ENCODE assay signal across 20 cellular contexts in genomic region chr9:125377584-125378250, GRCh38.
DNase-seq lines count a peak whose midpoint lies in the region; ATAC-seq, FAIRE-seq and TF ChIP-seq lines count a peak whose summit lies in the region.
"Had no signal": no experiment of that assay in that cellular context is flagged by ENCODE, and none has a peak within 500 bp of the region (broad histone marks: within the 10 kb centered on the region; RNA-seq: fewer than 3 reads in every experiment).

No MANE protein-coding gene starts in this region.

- H3K9ac ChIP-seq in HCT116 (ENCODE audit: low read length), result no peak overlapping the region
- H3K9ac ChIP-seq: BLaER1 had no signal

- no peak overlapping the region for H3K4me2 ChIP-seq in HCT116 (ENCODE audit: low read length)
- H3K4me2 ChIP-seq: BLaER1, GM23338 had no signal

- H3K36me3 ChIP-seq in HCT116 (ENCODE audit: control insufficient read depth in 1 of 2, insufficient read depth in 2 of 2, low read length in 2 of 2), result no peaks in the 10 kb centered on the region
- no peaks in the 10 kb centered on the region for H3K36me3 ChIP-seq in bronchial epithelial cell (ENCODE audit: control insufficient read depth, insufficient read depth, low read length)
- H3K36me3 ChIP-seq: BLaER1 had no signal

- TF ChIP-seq RAD21 in HCT116 (IDR thresholded peaks at IDR 0.05; ENCODE audit: low read depth), result no peak

- no peak overlapping the region for H3K27ac ChIP-seq in HCT116 (ENCODE audit: low read depth, low read length)
- H3K27ac ChIP-seq: BLaER1, HL-60 had no signal

- no peak for TF ChIP-seq POLR2A in HCT116 (IDR thresholded peaks at IDR 0.05; ENCODE audit: borderline replicate concordance, extremely low read depth, insufficient read depth, insufficient read length)

- POLR2A ChIA-PET in HCT116 (lab: Charles Lee), result no interaction called here

- H3K27me3 ChIP-seq in HCT116 (ENCODE audit: insufficient read depth, low read length), result no peaks in the 10 kb centered on the region
- no peaks in the 10 kb centered on the region for H3K27me3 ChIP-seq in bronchial epithelial cell (ENCODE audit: control insufficient read depth, insufficient read depth, low read length)
- H3K27me3 ChIP-seq: BLaER1 had no signal

- H3K9me3 ChIP-seq in HCT116 (ENCODE audit: control insufficient read depth in 1 of 2, insufficient read depth in 1 of 2, low read depth in 1 of 2, low read length in 2 of 2), result no peaks in the 10 kb centered on the region
- H3K9me3 ChIP-seq: BLaER1 had no signal

- no peaks in the 10 kb centered on the region for H4K20me1 ChIP-seq in HCT116 (ENCODE audit: insufficient read depth)
- H4K20me1 ChIP-seq: BLaER1 had no signal

- no peak overlapping the region for H3K4me3 ChIP-seq in HCT116 (replicated peaks in 1 of 2; ENCODE audit: low read depth in 1 of 2, low read length in 2 of 2)
- no peak overlapping the region for H3K4me3 ChIP-seq in bronchial epithelial cell (ENCODE audit: low read depth, low read length)
- H3K4me3 ChIP-seq: BLaER1, GM23338 had no signal

- H2AFZ ChIP-seq in HCT116 (ENCODE audit: low read depth, low read length, poor library complexity, severe bottlenecking), result no peak overlapping the region
- H2AFZ ChIP-seq: GM23338 had no signal

- intact Hi-C loops in HCT116 (cut with micrococcal nuclease), result no loop called here
- intact Hi-C loops in posterior vena cava (cut with DNase I), result loop anchor here (10.0 kb wide), 2 partner anchors 523 to 603 kb away; partner anchors contain the start of genes NR6A1 (in 1 of the 2), OLFML2A (in 1 of the 2) and WDR38 (in 1 of the 2)

- TF ChIP-seq CTCF in HCT116 (IDR thresholded peaks at IDR 0.05 in 2 of 3, conservative IDR thresholded peaks at IDR 0.05 in 1 of 3; ENCODE audit: borderline replicate concordance in 1 of 3, insufficient read depth in 1 of 3, low read depth in 2 of 3, low read length in 2 of 3) (no peak), bronchial epithelial cell (IDR thresholded peaks at IDR 0.05; ENCODE audit: insufficient read depth, low read length, severe bottlenecking) (no peak)

- no peaks in the 10 kb centered on the region for H3K9me2 ChIP-seq in HCT116 (ENCODE audit: insufficient read depth)

- RAD21 ChIA-PET in HCT116 (lab: Charles Lee; ENCODE audit: low non-redundant PET in 1 of 2, low total read pairs in 2 of 2, uncharacterized antibody in 2 of 2, unreplicated experiment in 2 of 2), result no interaction called here

- CTCF ChIA-PET in HCT116 (lab: Charles Lee), result interaction anchor here (1.1 to 1.6 kb wide), 5 partner anchors 10 to 525 kb away, joined by 3 to 5 read pairs (median 3); partner anchors contain the start of gene WDR38

- ATAC-seq in HCT116, result no peak
- ATAC-seq: GM23338 had no signal

- H3K79me2 ChIP-seq in HCT116 (ENCODE audit: insufficient read depth, low read length), result no peaks in the 10 kb centered on the region

- FAIRE-seq in bronchial epithelial cell (lab: Jason Lieb, UNC), result peak; percentile 32
- FAIRE-seq: GM12892, GM18507, H54 had no signal

- DNase-seq in activated effector memory CD4-positive, alpha-beta T cell treated with anti-CD3 and anti-CD28 coated beads, Interleukin-2, amount 50 U/mL, for 16 hours, result peak; percentile 41
- no peak for DNase-seq in activated effector memory CD4-positive, alpha-beta T cell treated with Interleukin-2 at 50 U/mL for 16 hours
- DNase-seq in HCT116 (ENCODE audit: low read depth, low spot score), result no peak
- no peak for DNase-seq in bronchial epithelial cell (ENCODE audit: low read depth)
- peak; percentile 56 for DNase-seq in posterior vena cava (ENCODE audit: low spot score)
- no peak for DNase-seq in mucosa of gallbladder (ENCODE audit: low spot score)
- no peak for DNase-seq in ureter (ENCODE audit: low spot score)
- DNase-seq: 8988T; CD4-positive, alpha-beta memory T cell; DMS153; DMS79; GDM1; HCEC 1CT; HFFc6 had no signal

- BruUV-seq in HCT116 (replicated peaks; lab: Mats Ljungman, UMichigan), result no TSS peak

- H3K4me1 ChIP-seq in HCT116 (ENCODE audit: control insufficient read depth in 1 of 2, insufficient read depth in 2 of 2, low read length in 2 of 2), result peaks cover 0 to 8% of the 10 kb centered on the region in 2 experiments; a peak in 1 of 4 replicates

TF ChIP-seq in HCT116, 20 proteins besides CTCF, POLR2A, EP300 and RAD21:
- TF ChIP-seq ZFX (IDR thresholded peaks at IDR 0.05) (0 out of 2 replicates have a peak, but pooled peaks have one; percentile 6), SRF (IDR thresholded peaks at IDR 0.05; ENCODE audit: low read depth) (no peak)

Comparison
In these comparisons a context has a peak if more than half of its experiments do, and no peak if none do; other contexts are left out.
1. DNase-seq: peak in activated effector memory CD4-positive, alpha-beta T cell treated with anti-CD3 and anti-CD28 coated beads, Interleukin-2, amount 50 U/mL, for 16 hours (single experiment) and posterior vena cava (single experiment); none in activated effector memory CD4-positive, alpha-beta T cell treated with Interleukin-2 at 50 U/mL for 16 hours (single experiment), HCT116 (single experiment), bronchial epithelial cell (single experiment), mucosa of gallbladder (single experiment) and ureter (single experiment).